10 cellular contexts compared by ENCODE assay signal in genomic region chr17:37107406-37108083, GRCh38.
DNase-seq lines count a peak whose midpoint lies in the region; ATAC-seq and TF ChIP-seq lines count a peak whose summit lies in the region.
"Had no signal": no experiment of that assay in that cellular context is flagged by ENCODE, and none has a peak within 500 bp of the region (broad histone marks: within the 10 kb centered on the region; RNA-seq: fewer than 3 reads in every experiment).

No MANE protein-coding gene starts in this region.

- no peak overlapping the region for H2AFZ ChIP-seq in hepatocyte

- H3K27ac Mint-ChIP-seq in activated CD8-positive, alpha-beta memory T cell treated with anti-CD3 and anti-CD28 coated beads, Interleukin-2, amount 10 ng/mL, durations not matched to agents 7 days and 5 days: no peak overlapping the region

- no peaks in the 10 kb centered on the region for H4K20me1 ChIP-seq in hepatocyte (ENCODE audit: insufficient read depth, poor library complexity, severe bottlenecking)

- H3K4me1 ChIP-seq in HEK293 (ENCODE audit: control insufficient read depth, insufficient read depth, low read length) (peaks cover 9% of the 10 kb centered on the region), iPS-15b (ENCODE audit: control insufficient read depth, insufficient read depth, low read length) (peaks cover 23% of the 10 kb centered on the region), hepatocyte (ENCODE audit: insufficient read depth) (no peaks in the 10 kb centered on the region)

- POLR2A ChIA-PET in HEK293 (lab: Yijun Ruan, JAX): interaction anchor here (0.6 kb wide), 1 partner anchor 13 kb away, joined by 11 read pairs; no protein-coding TSS in a partner anchor

- H3K9me3 Mint-ChIP-seq in activated CD8-positive, alpha-beta memory T cell treated with anti-CD3 and anti-CD28 coated beads, Interleukin-2, amount 10 ng/mL, durations not matched to agents 7 days and 5 days (ENCODE audit: low read depth): no peaks in the 10 kb centered on the region

- H3K36me3 ChIP-seq in HEK293 (ENCODE audit: control insufficient read depth in 2 of 2, insufficient read depth in 1 of 2, low read length in 2 of 2) (peaks cover 15 to 26% of the 10 kb centered on the region in 2 experiments), iPS-15b (ENCODE audit: control insufficient read depth, insufficient read depth, low read length) (peaks cover under 1% of the 10 kb centered on the region), hepatocyte (replicated peaks; ENCODE audit: insufficient read depth, low read depth) (no peaks in the 10 kb centered on the region)

- no peaks in the 10 kb centered on the region for H3K9me2 ChIP-seq in hepatocyte (replicated peaks; ENCODE audit: insufficient read depth)

- H3K27me3 ChIP-seq in iPS-15b (ENCODE audit: control insufficient read depth, insufficient read depth, low read length) (no peaks in the 10 kb centered on the region), hepatocyte (no peaks in the 10 kb centered on the region)

- in situ Hi-C loops in T47D (cut with HindIII; ENCODE audit: low pct_unique_long_range_greater_than_20kb, low sequenced_read_pairs): no loop called here

- H3K9me3 ChIP-seq in HEK293 (ENCODE audit: control insufficient read depth, insufficient read depth, low read depth, low read length): no peaks in the 10 kb centered on the region
- no peaks in the 10 kb centered on the region for H3K9me3 ChIP-seq in iPS-15b (ENCODE audit: control insufficient read depth, insufficient read depth, low read length)
- H3K9me3 ChIP-seq in hepatocyte (ENCODE audit: low read depth): no peaks in the 10 kb centered on the region

- H3K9ac ChIP-seq in iPS-15b (ENCODE audit: low read depth, low read length): peak overlapping the region; percentile 57

- no peaks in the 10 kb centered on the region for H3K27me3 Mint-ChIP-seq in activated CD8-positive, alpha-beta memory T cell treated with anti-CD3 and anti-CD28 coated beads, Interleukin-2, amount 10 ng/mL, durations not matched to agents 7 days and 5 days

- H3K4me3 ChIP-seq in HEK293 (ENCODE audit: low read depth, low read length): no peak overlapping the region
- H3K4me3 ChIP-seq in iPS-15b (ENCODE audit: low read depth, low read length): no peak overlapping the region
- H3K4me3 ChIP-seq in hepatocyte: no peak overlapping the region

- DNase-seq in T47D (ENCODE audit: low read depth in 1 of 2, low spot score in 1 of 2): peak; percentile 28 to 73
- DNase-seq in renal cortical epithelial cell (ENCODE audit: low read depth): peak; percentile 45
- no peak for DNase-seq in hepatocyte (ENCODE audit: low spot score)
- DNase-seq in activated CD8-positive, alpha-beta memory T cell treated with anti-CD3 and anti-CD28 coated beads, Interleukin-2, amount 10 ng/mL, durations not matched to agents 7 days and 5 days: no peak
- DNase-seq: NCI-H526 treated with DMSO at 0.1 percent for 48 hours; stimulated activated CD4-positive, alpha-beta T cell treated with anti-CD3 and anti-CD28 coated beads, Interleukin-4, amount 100 ng/mL, for 24 hours had no signal

- no peak for ATAC-seq in activated CD8-positive, alpha-beta memory T cell treated with anti-CD3 and anti-CD28 coated beads, Interleukin-2, amount 10 ng/mL, durations not matched to agents 7 days and 5 days
- ATAC-seq in HG03095 (IDR thresholded peaks at IDR 0.05; ENCODE audit: unreplicated experiment) (no peak), GM19455 (IDR thresholded peaks at IDR 0.05; ENCODE audit: unreplicated experiment) (no peak)

- H3K27ac ChIP-seq in HEK293 (ENCODE audit: extremely low read depth, low read depth, low read length) (no peak overlapping the region), hepatocyte (no peak overlapping the region)

- peaks cover 11% of the 10 kb centered on the region for H3K36me3 Mint-ChIP-seq in activated CD8-positive, alpha-beta memory T cell treated with anti-CD3 and anti-CD28 coated beads, Interleukin-2, amount 10 ng/mL, durations not matched to agents 7 days and 5 days

- H3K4me3 Mint-ChIP-seq in activated CD8-positive, alpha-beta memory T cell treated with anti-CD3 and anti-CD28 coated beads, Interleukin-2, amount 10 ng/mL, durations not matched to agents 7 days and 5 days: no peak overlapping the region

- 89% methylated on average over 7 of the region's 7 CpGs for WGBS in hepatocyte (ENCODE audit: low lambda C conversion rate, missing lambda C conversion rate)

- TF ChIP-seq CTCF in HEK293 (tag by site-specific recombination; IDR thresholded peaks at IDR 0.05) (no peak), hepatocyte (IDR thresholded peaks at IDR 0.05; ENCODE audit: poor library complexity) (no peak)

- H3K4me2 ChIP-seq in hepatocyte: no peak overlapping the region

- no peaks in the 10 kb centered on the region for H3K4me1 Mint-ChIP-seq in activated CD8-positive, alpha-beta memory T cell treated with anti-CD3 and anti-CD28 coated beads, Interleukin-2, amount 10 ng/mL, durations not matched to agents 7 days and 5 days

- CTCF ChIA-PET in HEK293 (lab: Yijun Ruan, JAX): interaction anchor here (1.1 kb wide), 1 partner anchor 482 kb away, joined by 4 read pairs; no protein-coding TSS in a partner anchor
- CTCF ChIA-PET in activated CD8-positive, alpha-beta memory T cell treated with anti-CD3 and anti-CD28 coated beads, Interleukin-2, amount 10 ng/mL, durations not matched to agents 7 days and 5 days (lab: Charles Lee): interaction anchor here (0.7 kb wide), 1 partner anchor 61 kb away, joined by 3 read pairs; no protein-coding TSS in a partner anchor

- H3K79me2 ChIP-seq in hepatocyte: no peaks in the 10 kb centered on the region

TF ChIP-seq in HEK293, 187 proteins besides CTCF, POLR2A, EP300 and RAD21:
- TF ChIP-seq ZNF600 (tag by site-specific recombination; IDR thresholded peaks at IDR 0.05) (0 out of 2 replicates have a peak, but pooled peaks have one; percentile 20), ZFHX2 (tag by site-specific recombination; conservative IDR thresholded peaks at IDR 0.05) (peak; percentile 59), SP7 (tag by site-specific recombination; IDR thresholded peaks at IDR 0.05) (no peak)
TF ChIP-seq in HEK293: peak in this region for 2.

Comparison
In these comparisons a context has a peak if more than half of its experiments do, and no peak if none do; other contexts are left out.
1. DNase-seq: peak in T47D (2 of 2) and renal cortical epithelial cell (single experiment); none in hepatocyte (single experiment) and activated CD8-positive, alpha-beta memory T cell treated with anti-CD3 and anti-CD28 coated beads, Interleukin-2, amount 10 ng/mL, durations not matched to agents 7 days and 5 days (single experiment).